Comparison of ENCODE assay signal across 8 cellular contexts in the genomic region with DNA sequence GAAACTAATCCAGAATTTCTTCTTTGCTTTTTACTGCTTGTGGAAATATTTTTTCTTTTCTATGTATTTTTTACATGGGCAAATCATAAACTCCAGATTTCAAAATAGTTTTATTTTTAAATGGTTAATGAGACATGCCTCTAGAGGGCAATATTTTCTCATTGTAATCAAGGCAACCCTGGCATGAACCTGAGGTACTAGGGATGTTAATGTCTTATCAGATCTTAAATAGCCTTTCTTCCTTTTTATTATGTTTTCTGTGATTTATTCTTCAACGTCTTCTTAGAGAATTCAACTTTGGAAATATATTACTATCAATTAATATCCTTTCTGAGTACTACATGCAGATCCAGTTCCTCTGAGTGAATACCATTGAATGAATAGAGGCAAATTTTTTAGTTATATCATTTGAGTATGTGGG.
DNase-seq lines count a peak whose midpoint lies in the region; ATAC-seq, FAIRE-seq and TF ChIP-seq lines count a peak whose summit lies in the region.

No MANE protein-coding gene starts in this region.

- TF ChIP-seq CTCF in A673 (conservative IDR thresholded peaks at IDR 0.05; ENCODE audit: low read depth, low read length) (peak; percentile 69), GM10266 (IDR thresholded peaks at IDR 0.05; ENCODE audit: control insufficient read depth, insufficient read depth, low read depth, missing control alignments) (peak; percentile 40), bronchial epithelial cell (IDR thresholded peaks at IDR 0.05; ENCODE audit: insufficient read depth, low read length, severe bottlenecking) (peak; percentile 35), mesothelial cell of epicardium (IDR thresholded peaks at IDR 0.05; ENCODE audit: unreplicated experiment) (peak; percentile 61)

- CTCF ChIA-PET in A673 (lab: Charles Lee): no interaction called here

- no peaks in the 10 kb centered on the region for H3K9me3 Mint-ChIP-seq in mesothelial cell of epicardium

- BruUV-seq in A673 (replicated peaks; lab: Mats Ljungman, UMichigan): no TSS peak

- H3K27me3 Mint-ChIP-seq in mesothelial cell of epicardium (ENCODE audit: low read depth): no peaks in the 10 kb centered on the region

- no peak overlapping the region for H3K4me3 ChIP-seq in A673 (ENCODE audit: low read depth, low read length, poor library complexity, severe bottlenecking)
- no peak overlapping the region for H3K4me3 ChIP-seq in bronchial epithelial cell (ENCODE audit: low read depth, low read length)

- no peak overlapping the region for H3K27ac ChIP-seq in A673 (ENCODE audit: low read depth, low read length, poor library complexity, severe bottlenecking)

- peaks cover 8% of the 10 kb centered on the region for H3K36me3 Mint-ChIP-seq in mesothelial cell of epicardium

- intact Hi-C loops in A673 (cut with micrococcal nuclease; ENCODE audit: unreplicated experiment): loop anchor here (5.0 to 10.0 kb wide), 3 partner anchors 278 to 395 kb away; a partner anchor contains a TSS

- H3K9me3 ChIP-seq in A673 (ENCODE audit: low read depth, low read length, poor library complexity, severe bottlenecking): no peaks in the 10 kb centered on the region

- H3K4me1 Mint-ChIP-seq in mesothelial cell of epicardium: peaks cover 52% of the 10 kb centered on the region

- peak; percentile 45 for DNase-seq in A673 (ENCODE audit: low spot score)
- peak; percentile 12 for DNase-seq in GM10266 (ENCODE audit: extremely low spot score)
- DNase-seq in NCI-H2227 treated with DMSO at 0.1 percent for 48 hours (lab: John Stamatoyannopoulos, UW): peak; percentile 60
- DNase-seq in bronchial epithelial cell (ENCODE audit: low read depth): peak; percentile 51
- DNase-seq in mesothelial cell of epicardium (ENCODE audit: low spot score in 2 of 2, unreplicated experiment in 2 of 2): no peak
- DNase-seq in activated CD4-positive, CD25-positive, alpha-beta regulatory T cell (lab: John Stamatoyannopoulos, UW): no peak
- DNase-seq in GM19238 (ENCODE audit: insufficient read length, low spot score): no peak

- POLR2A ChIA-PET in A673 (lab: Charles Lee; ENCODE audit: low non-redundant PET): no interaction called here

- no peak for ATAC-seq in GM18868 (IDR thresholded peaks at IDR 0.05; ENCODE audit: unreplicated experiment)

- peak overlapping the region; percentile 28 for H3K4me3 Mint-ChIP-seq in mesothelial cell of epicardium

- peak overlapping the region; percentile 93 for H3K27ac Mint-ChIP-seq in mesothelial cell of epicardium

- no peaks in the 10 kb centered on the region for H3K4me1 ChIP-seq in A673 (ENCODE audit: insufficient read depth, low read length, poor library complexity, severe bottlenecking)

- no peak for FAIRE-seq in bronchial epithelial cell (lab: Jason Lieb, UNC)

- H3K27me3 ChIP-seq in A673 (replicated peaks; ENCODE audit: insufficient read depth, low read depth, low read length, poor library complexity) (no peaks in the 10 kb centered on the region), bronchial epithelial cell (ENCODE audit: control insufficient read depth, insufficient read depth, low read length) (no peaks in the 10 kb centered on the region)

- no peaks in the 10 kb centered on the region for H3K36me3 ChIP-seq in A673 (ENCODE audit: insufficient read depth, low read length, poor library complexity, severe bottlenecking)
- H3K36me3 ChIP-seq in bronchial epithelial cell (ENCODE audit: control insufficient read depth, insufficient read depth, low read length): no peaks in the 10 kb centered on the region

Comparison
In these comparisons a context has a peak if more than half of its experiments do, and no peak if none do; other contexts are left out.
1. DNase-seq: peak in A673 (single experiment), GM10266 (single experiment), NCI-H2227 treated with DMSO at 0.1 percent for 48 hours (single experiment) and bronchial epithelial cell (single experiment); none in mesothelial cell of epicardium (0 of 2), activated CD4-positive, CD25-positive, alpha-beta regulatory T cell (0 of 4) and GM19238 (single experiment).
2. Peak in every context shown above with its lines, with median percentiles within 50 percentile points of each other: CTCF ChIP-seq.